15 cellular contexts compared by ENCODE assay signal in genomic region chr22:19811811-19812771, GRCh38. TPM values are rescaled to one million over a fixed set of nuclear protein-coding genes. Genes with fewer than 3 reads are reported as not detected.
DNase-seq lines count a peak whose midpoint lies in the region; ATAC-seq and TF ChIP-seq lines count a peak whose summit lies in the region.
"Had no signal": no experiment of that assay in that cellular context is flagged by ENCODE, and none has a peak within 500 bp of the region (broad histone marks: within the 10 kb centered on the region; RNA-seq: fewer than 3 reads in every experiment).

No MANE protein-coding gene starts in this region.

- no peak for TF ChIP-seq CTCF in natural killer cell (IDR thresholded peaks at IDR 0.05)
- TF ChIP-seq CTCF in dorsolateral prefrontal cortex (IDR thresholded peaks at IDR 0.05 in 54 of 56, conservative IDR thresholded peaks at IDR 0.05 in 2 of 56; ENCODE audit: low read depth in 1 of 56, partially characterized antibody in 56 of 56) = no peak

- no peak overlapping the region for H3K4me3 ChIP-seq in dorsolateral prefrontal cortex
- H3K4me3 ChIP-seq: GM23338, SJCRH30 had no signal

- DNase-seq in natural killer cell = peak; percentile 6
- DNase-seq in natural killer cell treated with Interleukin-12 subunit alpha and Interleukin-12 subunit beta and Interleukin-15 and Interleukin-18, amount 100 ng/mL, for 72 hours (ENCODE audit: low spot score) = no peak
- DNase-seq in dorsolateral prefrontal cortex = peak in 6 of 10 donors; percentile 15 to 52 (median 34)
- DNase-seq in mucosa of gallbladder (ENCODE audit: low spot score) = peak; percentile 5
- DNase-seq in CD1c-positive myeloid dendritic cell (ENCODE audit: extremely low spot score) = no peak
- no peak for DNase-seq in AG20443 (ENCODE audit: low spot score)
- DNase-seq in SK-N-DZ (ENCODE audit: low spot score) = no peak
- no peak for DNase-seq in NCI-H446 (lab: John Stamatoyannopoulos, UW)
- DNase-seq: activated CD4-positive, alpha-beta T cell treated with anti-CD3 and anti-CD28 coated beads for 48 hours; activated naive CD8-positive, alpha-beta T cell treated with anti-CD3 and anti-CD28 coated beads, Interleukin-2, amount 10 ng/mL, durations not matched to agents 7 days and 5 days; Calu3; NCI-H1105 treated with DMSO at 0.1 percent for 48 hours had no signal

- H3K27me3 Mint-ChIP-seq in natural killer cell (ENCODE audit: low read depth in 2 of 2) = no peaks in the 10 kb centered on the region
- H3K27me3 Mint-ChIP-seq in natural killer cell treated with Interleukin-12 subunit alpha and Interleukin-12 subunit beta and Interleukin-15 and Interleukin-18, amount 100 ng/mL, for 72 hours = no peaks in the 10 kb centered on the region
- H3K27me3 Mint-ChIP-seq: activated naive CD8-positive, alpha-beta T cell treated with anti-CD3 and anti-CD28 coated beads, Interleukin-2, amount 10 ng/mL, durations not matched to agents 7 days and 5 days had no signal

- H3K27me3 ChIP-seq in dorsolateral prefrontal cortex = no peaks in the 10 kb centered on the region
- H3K27me3 ChIP-seq: SJCRH30 had no signal

- peaks cover 0 to 19% of the 10 kb centered on the region in 2 donors for H3K4me1 Mint-ChIP-seq in natural killer cell
- H3K4me1 Mint-ChIP-seq in natural killer cell treated with Interleukin-12 subunit alpha and Interleukin-12 subunit beta and Interleukin-15 and Interleukin-18, amount 100 ng/mL, for 72 hours (ENCODE audit: low read depth in 2 of 2) = no peaks in the 10 kb centered on the region
- H3K4me1 Mint-ChIP-seq: GM23338 had no signal

- no peaks in the 10 kb centered on the region for H3K9me3 Mint-ChIP-seq in natural killer cell
- no peaks in the 10 kb centered on the region for H3K9me3 Mint-ChIP-seq in natural killer cell treated with Interleukin-12 subunit alpha and Interleukin-12 subunit beta and Interleukin-15 and Interleukin-18, amount 100 ng/mL, for 72 hours
- H3K9me3 Mint-ChIP-seq: activated naive CD8-positive, alpha-beta T cell treated with anti-CD3 and anti-CD28 coated beads, Interleukin-2, amount 10 ng/mL, durations not matched to agents 7 days and 5 days; GM23338 had no signal

- H3K27ac ChIP-seq in dorsolateral prefrontal cortex = no peak overlapping the region
- H3K27ac ChIP-seq: KMS-11, SJCRH30 had no signal

- no peak overlapping the region for H3K27ac Mint-ChIP-seq in natural killer cell
- H3K27ac Mint-ChIP-seq in natural killer cell treated with Interleukin-12 subunit alpha and Interleukin-12 subunit beta and Interleukin-15 and Interleukin-18, amount 100 ng/mL, for 72 hours = no peak overlapping the region
- H3K27ac Mint-ChIP-seq: activated naive CD8-positive, alpha-beta T cell treated with anti-CD3 and anti-CD28 coated beads, Interleukin-2, amount 10 ng/mL, durations not matched to agents 7 days and 5 days; GM23338 had no signal

- no peaks in the 10 kb centered on the region for H3K36me3 Mint-ChIP-seq in natural killer cell
- no peaks in the 10 kb centered on the region for H3K36me3 Mint-ChIP-seq in natural killer cell treated with Interleukin-12 subunit alpha and Interleukin-12 subunit beta and Interleukin-15 and Interleukin-18, amount 100 ng/mL, for 72 hours
- H3K36me3 Mint-ChIP-seq: activated naive CD8-positive, alpha-beta T cell treated with anti-CD3 and anti-CD28 coated beads, Interleukin-2, amount 10 ng/mL, durations not matched to agents 7 days and 5 days had no signal

- no peak overlapping the region for H3K4me3 Mint-ChIP-seq in natural killer cell
- H3K4me3 Mint-ChIP-seq in natural killer cell treated with Interleukin-12 subunit alpha and Interleukin-12 subunit beta and Interleukin-15 and Interleukin-18, amount 100 ng/mL, for 72 hours = no peak overlapping the region
- H3K4me3 Mint-ChIP-seq: activated naive CD8-positive, alpha-beta T cell treated with anti-CD3 and anti-CD28 coated beads, Interleukin-2, amount 10 ng/mL, durations not matched to agents 7 days and 5 days; GM23338 had no signal

- no peak for ATAC-seq in natural killer cell
- ATAC-seq in natural killer cell treated with Interleukin-12 subunit alpha and Interleukin-12 subunit beta and Interleukin-15 and Interleukin-18, amount 100 ng/mL, for 72 hours = no peak
- ATAC-seq: GM23338 had no signal

- intact Hi-C loops in natural killer cell (cut with micrococcal nuclease) (no loop called here), dorsolateral prefrontal cortex (cut with DNase I) (no loop called here)

RNA-seq across cellular contexts. Expression of gene GNB1L, which starts 42.6 kb away (rescaled TPM):
- total RNA-seq in natural killer cell (1 to 10 TPM; 5.1 to 5.3 (median 5.3) TPM), dorsolateral prefrontal cortex (10 to 100 TPM in 25 of 120 experiments, 1 to 10 TPM in 95; 4.8 to 17.5 (median 8.3) TPM), mucosa of gallbladder (6.2 TPM)
- total RNA-seq in natural killer cell treated with Interleukin-12 subunit alpha and Interleukin-12 subunit beta and Interleukin-15 and Interleukin-18, amount 100 ng/mL, for 72 hours = 10 to 100 TPM in 1 of 2 donors, 1 to 10 TPM in 1; 9.7 to 17.9 TPM
- polyA plus RNA-seq in SK-N-DZ (2014; cell fraction: cytosol; rRNA removed) = 10.7 and 14.6 TPM in 2 replicates
- polyA plus RNA-seq in SK-N-DZ (2014; cell fraction: nucleus; rRNA removed) = 7.8 and 8.6 TPM in 2 replicates

RNA-seq across cellular contexts. Expression of gene RTL10, which starts 42.6 kb away (rescaled TPM):
- total RNA-seq in natural killer cell = 10 to 100 TPM in 2 of 3 donors, 1 to 10 TPM in 1; 6.4 to 12.5 (median 11.7) TPM
- total RNA-seq in natural killer cell treated with Interleukin-12 subunit alpha and Interleukin-12 subunit beta and Interleukin-15 and Interleukin-18, amount 100 ng/mL, for 72 hours = 10 to 100 TPM; 11.2 to 26.3 TPM
- 10 to 100 TPM; 15.9 to 53.5 (median 30.1) TPM for total RNA-seq in dorsolateral prefrontal cortex
- 18.4 TPM for total RNA-seq in mucosa of gallbladder
- polyA plus RNA-seq in SK-N-DZ (2014; cell fraction: cytosol; rRNA removed) = 11.0 and 14.0 TPM in 2 replicates
- polyA plus RNA-seq in SK-N-DZ (2014; cell fraction: nucleus; rRNA removed) = 10.2 and 16.6 TPM in 2 replicates

RNA-seq across cellular contexts. Expression of gene TBX1, which starts 51.5 kb away (rescaled TPM):
- total RNA-seq in natural killer cell (1 to 10 TPM; 2.0 to 4.6 (median 3.2) TPM), dorsolateral prefrontal cortex (1 to 10 TPM in 44 of 120 experiments, under 1 TPM in 62, not detected in 14; 0.24 to 3.0 (median 0.91) TPM), mucosa of gallbladder (3.9 TPM)
- 1 to 10 TPM; 1.1 to 2.9 TPM for total RNA-seq in natural killer cell treated with Interleukin-12 subunit alpha and Interleukin-12 subunit beta and Interleukin-15 and Interleukin-18, amount 100 ng/mL, for 72 hours
- not detected in 2 replicates for polyA plus RNA-seq in SK-N-DZ (2014; cell fraction: cytosol; rRNA removed)
- not detected in 2 replicates for polyA plus RNA-seq in SK-N-DZ (2014; cell fraction: nucleus; rRNA removed)
- total RNA-seq: Calu3 had no signal

Comparison
In these comparisons a context has a peak if more than half of its experiments do, and no peak if none do; other contexts are left out.
1. DNase-seq: peak in natural killer cell (single experiment), dorsolateral prefrontal cortex (6 of 10) and mucosa of gallbladder (single experiment); none in natural killer cell treated with Interleukin-12 subunit alpha and Interleukin-12 subunit beta and Interleukin-15 and Interleukin-18, amount 100 ng/mL, for 72 hours (single experiment), CD1c-positive myeloid dendritic cell (single experiment), AG20443 (single experiment), SK-N-DZ (single experiment) and NCI-H446 (0 of 2).